1 cellular context compared by ENCODE assay signal in genomic region chr6:33272358-33273128, GRCh38.
TF ChIP-seq lines count a peak whose summit lies in the region.

No MANE protein-coding gene starts in this region.

TF ChIP-seq in GM12878, 131 proteins besides CTCF, POLR2A, EP300 and RAD21:
- TF ChIP-seq, protein P1, sequence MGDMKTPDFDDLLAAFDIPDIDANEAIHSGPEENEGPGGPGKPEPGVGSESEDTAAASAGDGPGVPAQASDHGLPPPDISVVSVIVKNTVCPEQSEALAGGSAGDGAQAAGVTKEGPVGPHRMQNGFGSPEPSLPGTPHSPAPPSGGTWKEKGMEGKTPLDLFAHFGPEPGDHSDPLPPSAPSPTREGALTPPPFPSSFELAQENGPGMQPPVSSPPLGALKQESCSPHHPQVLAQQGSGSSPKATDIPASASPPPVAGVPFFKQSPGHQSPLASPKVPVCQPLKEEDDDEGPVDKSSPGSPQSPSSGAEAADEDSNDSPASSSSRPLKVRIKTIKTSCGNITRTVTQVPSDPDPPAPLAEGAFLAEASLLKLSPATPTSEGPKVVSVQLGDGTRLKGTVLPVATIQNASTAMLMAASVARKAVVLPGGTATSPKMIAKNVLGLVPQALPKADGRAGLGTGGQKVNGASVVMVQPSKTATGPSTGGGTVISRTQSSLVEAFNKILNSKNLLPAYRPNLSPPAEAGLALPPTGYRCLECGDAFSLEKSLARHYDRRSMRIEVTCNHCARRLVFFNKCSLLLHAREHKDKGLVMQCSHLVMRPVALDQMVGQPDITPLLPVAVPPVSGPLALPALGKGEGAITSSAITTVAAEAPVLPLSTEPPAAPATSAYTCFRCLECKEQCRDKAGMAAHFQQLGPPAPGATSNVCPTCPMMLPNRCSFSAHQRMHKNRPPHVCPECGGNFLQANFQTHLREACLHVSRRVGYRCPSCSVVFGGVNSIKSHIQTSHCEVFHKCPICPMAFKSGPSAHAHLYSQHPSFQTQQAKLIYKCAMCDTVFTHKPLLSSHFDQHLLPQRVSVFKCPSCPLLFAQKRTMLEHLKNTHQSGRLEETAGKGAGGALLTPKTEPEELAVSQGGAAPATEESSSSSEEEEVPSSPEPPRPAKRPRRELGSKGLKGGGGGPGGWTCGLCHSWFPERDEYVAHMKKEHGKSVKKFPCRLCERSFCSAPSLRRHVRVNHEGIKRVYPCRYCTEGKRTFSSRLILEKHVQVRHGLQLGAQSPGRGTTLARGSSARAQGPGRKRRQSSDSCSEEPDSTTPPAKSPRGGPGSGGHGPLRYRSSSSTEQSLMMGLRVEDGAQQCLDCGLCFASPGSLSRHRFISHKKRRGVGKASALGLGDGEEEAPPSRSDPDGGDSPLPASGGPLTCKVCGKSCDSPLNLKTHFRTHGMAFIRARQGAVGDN (IDR thresholded peaks at IDR 0.05): no peak
- TF ChIP-seq RBBP5 (conservative IDR thresholded peaks at IDR 0.05): peak; percentile 28; the same call in 1 of the 2 replicates
- no peak for TF ChIP-seq MYB (IDR thresholded peaks at IDR 0.05; ENCODE audit: borderline replicate concordance, low read depth, low read length)
- TF ChIP-seq ATF2 (IDR thresholded peaks at IDR 0.05; ENCODE audit: low read length): no peak
- TF ChIP-seq, protein P2, sequence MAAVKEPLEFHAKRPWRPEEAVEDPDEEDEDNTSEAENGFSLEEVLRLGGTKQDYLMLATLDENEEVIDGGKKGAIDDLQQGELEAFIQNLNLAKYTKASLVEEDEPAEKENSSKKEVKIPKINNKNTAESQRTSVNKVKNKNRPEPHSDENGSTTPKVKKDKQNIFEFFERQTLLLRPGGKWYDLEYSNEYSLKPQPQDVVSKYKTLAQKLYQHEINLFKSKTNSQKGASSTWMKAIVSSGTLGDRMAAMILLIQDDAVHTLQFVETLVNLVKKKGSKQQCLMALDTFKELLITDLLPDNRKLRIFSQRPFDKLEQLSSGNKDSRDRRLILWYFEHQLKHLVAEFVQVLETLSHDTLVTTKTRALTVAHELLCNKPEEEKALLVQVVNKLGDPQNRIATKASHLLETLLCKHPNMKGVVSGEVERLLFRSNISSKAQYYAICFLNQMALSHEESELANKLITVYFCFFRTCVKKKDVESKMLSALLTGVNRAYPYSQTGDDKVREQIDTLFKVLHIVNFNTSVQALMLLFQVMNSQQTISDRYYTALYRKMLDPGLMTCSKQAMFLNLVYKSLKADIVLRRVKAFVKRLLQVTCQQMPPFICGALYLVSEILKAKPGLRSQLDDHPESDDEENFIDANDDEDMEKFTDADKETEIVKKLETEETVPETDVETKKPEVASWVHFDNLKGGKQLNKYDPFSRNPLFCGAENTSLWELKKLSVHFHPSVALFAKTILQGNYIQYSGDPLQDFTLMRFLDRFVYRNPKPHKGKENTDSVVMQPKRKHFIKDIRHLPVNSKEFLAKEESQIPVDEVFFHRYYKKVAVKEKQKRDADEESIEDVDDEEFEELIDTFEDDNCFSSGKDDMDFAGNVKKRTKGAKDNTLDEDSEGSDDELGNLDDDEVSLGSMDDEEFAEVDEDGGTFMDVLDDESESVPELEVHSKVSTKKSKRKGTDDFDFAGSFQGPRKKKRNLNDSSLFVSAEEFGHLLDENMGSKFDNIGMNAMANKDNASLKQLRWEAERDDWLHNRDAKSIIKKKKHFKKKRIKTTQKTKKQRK (IDR thresholded peaks at IDR 0.05; ENCODE audit: low read depth, low read length): no peak
- peak; percentile 1 for TF ChIP-seq ZZZ3 (IDR thresholded peaks at IDR 0.05; ENCODE audit: control insufficient read depth, insufficient read length, low read depth)
- no peak for TF ChIP-seq ATF7 (IDR thresholded peaks at IDR 0.05; ENCODE audit: low read depth)
- no peak for TF ChIP-seq NFIC (IDR thresholded peaks at IDR 0.05; ENCODE audit: low read depth, low read length)
- 0 out of 2 replicates have a peak, but pooled peaks have one; percentile 51 for TF ChIP-seq LARP7 (IDR thresholded peaks at IDR 0.05)
- TF ChIP-seq CHD1 (IDR thresholded peaks at IDR 0.05; ENCODE audit: low read depth, low read length): peak; percentile 36; the same call in 1 of the 2 replicates
- no peak for TF ChIP-seq ZBTB11 (CRISPR knock-in tag; IDR thresholded peaks at IDR 0.05)
- no peak for TF ChIP-seq RELB (IDR thresholded peaks at IDR 0.05; ENCODE audit: low read depth)
- TF ChIP-seq ZSCAN29 (IDR thresholded peaks at IDR 0.05): no peak
- TF ChIP-seq JUNB (IDR thresholded peaks at IDR 0.05): no peak
- TF ChIP-seq BACH1 (IDR thresholded peaks at IDR 0.05; ENCODE audit: borderline replicate concordance): no peak
- TF ChIP-seq NR2F1 (conservative IDR thresholded peaks at IDR 0.05): no peak
- TF ChIP-seq ZNF592 (IDR thresholded peaks at IDR 0.05): no peak
- TF ChIP-seq YBX1 (IDR thresholded peaks at IDR 0.05): no peak
- TF ChIP-seq, protein P3, sequence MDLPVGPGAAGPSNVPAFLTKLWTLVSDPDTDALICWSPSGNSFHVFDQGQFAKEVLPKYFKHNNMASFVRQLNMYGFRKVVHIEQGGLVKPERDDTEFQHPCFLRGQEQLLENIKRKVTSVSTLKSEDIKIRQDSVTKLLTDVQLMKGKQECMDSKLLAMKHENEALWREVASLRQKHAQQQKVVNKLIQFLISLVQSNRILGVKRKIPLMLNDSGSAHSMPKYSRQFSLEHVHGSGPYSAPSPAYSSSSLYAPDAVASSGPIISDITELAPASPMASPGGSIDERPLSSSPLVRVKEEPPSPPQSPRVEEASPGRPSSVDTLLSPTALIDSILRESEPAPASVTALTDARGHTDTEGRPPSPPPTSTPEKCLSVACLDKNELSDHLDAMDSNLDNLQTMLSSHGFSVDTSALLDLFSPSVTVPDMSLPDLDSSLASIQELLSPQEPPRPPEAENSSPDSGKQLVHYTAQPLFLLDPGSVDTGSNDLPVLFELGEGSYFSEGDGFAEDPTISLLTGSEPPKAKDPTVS (IDR thresholded peaks at IDR 0.05; ENCODE audit: low read depth, low read length): no peak
